In genomic region chr6:167588920-167589614, GRCh38 we compare ENCODE assay signal across 1 cellular context.
TF ChIP-seq lines count a peak whose summit lies in the region.

No MANE protein-coding gene starts in this region.

TF ChIP-seq in endothelial cell of umbilical vein, 7 proteins besides CTCF, POLR2A, EP300 and RAD21 (continued from another document):
- TF ChIP-seq POLR2AphosphoS5 (IDR thresholded peaks at IDR 0.05; ENCODE audit: insufficient read depth, low read depth, low read length) = no peak
